In the genomic region with DNA sequence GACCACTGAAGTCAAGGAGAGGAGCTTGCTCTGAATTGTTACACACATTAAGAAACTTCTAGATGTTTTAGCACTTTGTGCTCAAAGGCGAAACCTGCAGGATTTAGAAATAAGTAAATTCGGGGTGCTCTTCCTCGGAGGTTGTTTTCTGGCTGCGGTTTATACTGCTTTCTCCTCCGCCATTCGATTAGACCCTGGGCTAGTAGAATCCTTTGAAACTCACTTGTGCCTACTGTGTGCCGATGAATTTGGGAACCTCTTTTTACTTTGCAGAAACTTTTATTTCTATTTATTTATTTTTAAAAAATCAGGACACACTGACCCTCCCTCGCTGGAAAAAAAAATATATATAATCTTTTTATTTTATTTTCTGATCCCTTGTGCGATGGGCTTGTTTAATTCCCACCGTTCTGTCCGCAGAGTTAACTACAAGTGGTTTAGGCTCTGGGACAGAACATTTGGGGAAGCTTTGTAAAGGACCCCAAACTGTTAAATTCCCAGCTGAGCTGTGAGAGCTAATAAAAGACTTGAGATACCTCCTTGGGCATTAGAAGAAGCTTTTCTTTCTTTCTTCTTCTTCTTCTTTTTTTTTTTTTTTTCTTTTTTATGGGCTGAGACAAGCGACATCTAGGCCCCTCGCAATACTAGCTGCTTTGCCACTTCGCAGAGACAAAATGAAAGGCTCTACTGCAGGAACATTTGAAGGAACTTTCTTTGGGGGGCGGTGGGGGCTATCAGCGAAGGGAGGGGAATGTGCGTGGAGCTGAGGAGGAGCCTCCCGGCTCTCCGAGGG, we compare ENCODE assay signal across 11 cellular contexts. TPM values are rescaled to one million over a fixed set of nuclear protein-coding genes. Genes with fewer than 3 reads are reported as not detected.
DNase-seq lines count a peak whose midpoint lies in the region; ATAC-seq and TF ChIP-seq lines count a peak whose summit lies in the region.
"Had no signal": no experiment of that assay in that cellular context is flagged by ENCODE, and none has a peak within 500 bp of the region (broad histone marks: within the 10 kb centered on the region; RNA-seq: fewer than 3 reads in every experiment).

No MANE protein-coding gene starts in this region.

- peak; percentile 28 for DNase-seq in NOMO-1 treated with DMSO at 0.1 percent for 48 hours (lab: John Stamatoyannopoulos, UW; ENCODE audit: unreplicated experiment)
- DNase-seq in NOMO-1 treated with dmso at 0.1 percent for 144 hours (lab: John Stamatoyannopoulos, UW; ENCODE audit: unreplicated experiment), result no peak
- no peak for DNase-seq in epithelial cell of esophagus (ENCODE audit: low read depth)
- DNase-seq in transverse colon, result no peak
- DNase-seq in GOT3 (lab: John Stamatoyannopoulos, UW), result no peak
- DNase-seq in OCI-M1 (lab: John Stamatoyannopoulos, UW), result no peak
- DNase-seq: 8988T; activated CD4-positive, alpha-beta memory T cell treated with anti-CD3 and anti-CD28 coated beads, Interleukin-2, amount 10 ng/mL, durations not matched to agents 7 days and 5 days; stimulated activated naive CD8-positive, alpha-beta T cell treated with anti-CD3 and anti-CD28 coated beads, Interleukin-15, amount 100 ng/mL, for 72 hours had no signal

- H3K27ac ChIP-seq in muscle layer of duodenum (ENCODE audit: low read length) (peak overlapping the region; percentile 88), transverse colon (peak overlapping the region; percentile 91 to 96 (median 93))

- peak overlapping the region; percentile 68 for H3K4me3 ChIP-seq in epithelial cell of esophagus (ENCODE audit: low read length)
- peak overlapping the region; percentile 81 to 93 for H3K4me3 ChIP-seq in muscle layer of duodenum (ENCODE audit: low read depth in 1 of 2, low read length in 2 of 2)
- peak overlapping the region; percentile 26 to 73 (median 58) for H3K4me3 ChIP-seq in transverse colon

- no peak for ATAC-seq in GM21423 (IDR thresholded peaks at IDR 0.05; ENCODE audit: unreplicated experiment)
- ATAC-seq: stimulated activated naive CD8-positive, alpha-beta T cell treated with anti-CD3 and anti-CD28 coated beads, Interleukin-15, amount 100 ng/mL, for 72 hours had no signal

- intact Hi-C loops in transverse colon (cut with DNase I; ENCODE audit: low total_unique reads), result loop anchor here (2.0 to 10.0 kb wide), 4 partner anchors 140 to 1406 kb away; no protein-coding TSS in a partner anchor

- H3K27me3 ChIP-seq in muscle layer of duodenum (ENCODE audit: low read depth, low read length), result no peaks in the 10 kb centered on the region
- H3K27me3 ChIP-seq in transverse colon, result peaks cover 88% of the 10 kb centered on the region

- TF ChIP-seq POLR2A in transverse colon (IDR thresholded peaks at IDR 0.05), result no peak

- TF ChIP-seq EP300 in transverse colon (IDR thresholded peaks at IDR 0.05; ENCODE audit: low read depth), result no peak

- H3K4me1 ChIP-seq in muscle layer of duodenum (ENCODE audit: control insufficient read depth in 1 of 2, insufficient read depth in 2 of 2, low read length in 2 of 2) (peaks cover 0 to 4% of the 10 kb centered on the region in 2 donors), transverse colon (peaks cover 0 to 8% (median 5%) of the 10 kb centered on the region in 4 donors)

- H3K9me3 ChIP-seq in muscle layer of duodenum (ENCODE audit: control insufficient read depth in 1 of 2, low read length in 2 of 2) (no peaks in the 10 kb centered on the region), transverse colon (no peaks in the 10 kb centered on the region)

- in situ Hi-C loops in transverse colon (cut with MboI; ENCODE audit: low pct_ligation_motif_present in 1 of 4, low pct_unique_long_range_greater_than_20kb in 1 of 4, low sequenced_read_pairs in 3 of 4), result loop anchor here in 3 of 4 donors (5.0 to 25.0 kb wide), 8 partner anchors 139 to 1599 kb away; no protein-coding TSS in a partner anchor

- H3K36me3 ChIP-seq in muscle layer of duodenum (ENCODE audit: control insufficient read depth in 1 of 2, insufficient read depth in 2 of 2, low read length in 2 of 2) (no peaks in the 10 kb centered on the region), transverse colon (no peaks in the 10 kb centered on the region)

- 39 to 45% methylated on average over 11 to 18 of the region's 19 CpGs for WGBS in transverse colon (ENCODE audit: low coverage in 1 of 2), 2 donors

- TF ChIP-seq CTCF in epithelial cell of esophagus (IDR thresholded peaks at IDR 0.05; ENCODE audit: insufficient read depth, low read depth, low read length, missing control alignments) (no peak), transverse colon (IDR thresholded peaks at IDR 0.05) (no peak)

RNA-seq across cellular contexts. Expression of a gene that starts 3.8 kb away (rescaled TPM):
- total RNA-seq in transverse colon, result 100 to 1,000 TPM in 1 of 4 donors, 10 to 100 TPM in 3; 25.9 to 129 (median 28.8) TPM
- total RNA-seq: activated CD4-positive, alpha-beta memory T cell treated with anti-CD3 and anti-CD28 coated beads, Interleukin-2, amount 10 ng/mL, durations not matched to agents 7 days and 5 days had no signal
